8 cellular contexts compared by ENCODE assay signal in genomic region chr3:14947886-14948608, GRCh38. TPM values are rescaled to one million over a fixed set of nuclear protein-coding genes. Genes with fewer than 3 reads are reported as not detected.
DNase-seq lines count a peak whose midpoint lies in the region; ATAC-seq and TF ChIP-seq lines count a peak whose summit lies in the region.

No MANE protein-coding gene starts in this region.

- H3K27ac ChIP-seq in rectal smooth muscle tissue (ENCODE audit: low read depth, low read length) = peak overlapping the region; percentile 99
- H3K27ac ChIP-seq in aorta (ENCODE audit: low read depth in 1 of 2, low read length in 2 of 2) = peak overlapping the region; percentile 85 to 99

- 0 to 1% methylated on average over 43 to 79 of the region's 79 CpGs for WGBS in aorta, 2 donors

- peaks cover 17% of the 10 kb centered on the region for H3K4me1 ChIP-seq in rectal smooth muscle tissue (ENCODE audit: control insufficient read depth, insufficient read depth, low read length)
- H3K4me1 ChIP-seq in aorta (ENCODE audit: control insufficient read depth in 1 of 2, insufficient read depth in 2 of 2, low read length in 2 of 2) = peaks cover 0 to 9% of the 10 kb centered on the region in 2 donors

- in situ Hi-C loops in astrocyte of the cerebellum (cut with HindIII; ENCODE audit: low sequenced_read_pairs) = loop anchor here (10.0 to 25.0 kb wide), 2 partner anchors 264 to 293 kb away; partner anchors contain the start of genes CAPN7 and CCDC174

- DNase-seq in NCI-H2029 (lab: John Stamatoyannopoulos, UW) (peak; percentile 98), T-helper 9 cell (peak; percentile 93), astrocyte of the cerebellum (ENCODE audit: low read depth) (peak; percentile 92), hepatic stellate cell (ENCODE audit: low spot score) (peak; percentile 99), aorta (peak; percentile 98 to 99)

- peak overlapping the region; percentile 82 for H3K4me3 ChIP-seq in astrocyte of the cerebellum (ENCODE audit: low read depth, low read length)
- peak overlapping the region; percentile 74 for H3K4me3 ChIP-seq in rectal smooth muscle tissue (ENCODE audit: low read length)
- H3K4me3 ChIP-seq in aorta (ENCODE audit: low read length in 2 of 2) = peak overlapping the region; percentile 96 to 97

- H3K36me3 ChIP-seq in rectal smooth muscle tissue (ENCODE audit: control insufficient read depth, insufficient read depth, low read length) (peaks cover 8% of the 10 kb centered on the region), aorta (ENCODE audit: control insufficient read depth in 1 of 2, insufficient read depth in 2 of 2, low read length in 1 of 2) (no peaks in the 10 kb centered on the region)

- H3K27me3 ChIP-seq in rectal smooth muscle tissue (ENCODE audit: control insufficient read depth, insufficient read depth, low read length) (no peaks in the 10 kb centered on the region), aorta (ENCODE audit: control insufficient read depth in 1 of 2, insufficient read depth in 2 of 2, low read length in 1 of 2) (no peaks in the 10 kb centered on the region)

- no peaks in the 10 kb centered on the region for H3K9me3 ChIP-seq in aorta (ENCODE audit: control insufficient read depth, low read length)

- intact Hi-C loops in aorta (cut with DNase I) = loop anchor here in 1 of 2 donors (1.0 to 10.0 kb wide), 2 partner anchors 257 to 297 kb away; partner anchors contain the start of genes CAPN7 and CCDC174

- H3K9ac ChIP-seq in rectal smooth muscle tissue (ENCODE audit: low read length) = peak overlapping the region; percentile 70

- ATAC-seq in GM18508 (IDR thresholded peaks at IDR 0.05; ENCODE audit: insufficient read depth, unreplicated experiment) = peak; percentile 79
- ATAC-seq in HG02981 (IDR thresholded peaks at IDR 0.05; ENCODE audit: unreplicated experiment) = peak; percentile 84
- ATAC-seq in aorta (ENCODE audit: low FRiP score) = peak; percentile 99

- TF ChIP-seq CTCF in astrocyte of the cerebellum (IDR thresholded peaks at IDR 0.05; ENCODE audit: low read depth, low read length, missing control alignments) = no peak

RNA-seq across cellular contexts. Expression of gene NR2C2, which starts 0.7 kb away (rescaled TPM):
- total RNA-seq in aorta = 10 to 100 TPM; 51.8 to 55.7 TPM
- polyA plus RNA-seq in aorta = 10 to 100 TPM in 1 of 2 donors, 1 to 10 TPM in 1; 4.3 to 13.0 TPM

Comparison
In these comparisons a context has a peak if more than half of its experiments do, and no peak if none do; other contexts are left out.
1. Peak in every context shown above with its lines: DNase-seq, ATAC-seq, H3K4me3 ChIP-seq and H3K27ac ChIP-seq.